ENCODE assay signal across 1 cellular context in genomic region chr1:211514030-211514754, GRCh38.
TF ChIP-seq lines count a peak whose summit lies in the region.

No MANE protein-coding gene starts in this region.

TF ChIP-seq in HEK293, 187 proteins besides CTCF, POLR2A, EP300 and RAD21 (continued from another document and continues in another):
- TF ChIP-seq, protein P1, sequence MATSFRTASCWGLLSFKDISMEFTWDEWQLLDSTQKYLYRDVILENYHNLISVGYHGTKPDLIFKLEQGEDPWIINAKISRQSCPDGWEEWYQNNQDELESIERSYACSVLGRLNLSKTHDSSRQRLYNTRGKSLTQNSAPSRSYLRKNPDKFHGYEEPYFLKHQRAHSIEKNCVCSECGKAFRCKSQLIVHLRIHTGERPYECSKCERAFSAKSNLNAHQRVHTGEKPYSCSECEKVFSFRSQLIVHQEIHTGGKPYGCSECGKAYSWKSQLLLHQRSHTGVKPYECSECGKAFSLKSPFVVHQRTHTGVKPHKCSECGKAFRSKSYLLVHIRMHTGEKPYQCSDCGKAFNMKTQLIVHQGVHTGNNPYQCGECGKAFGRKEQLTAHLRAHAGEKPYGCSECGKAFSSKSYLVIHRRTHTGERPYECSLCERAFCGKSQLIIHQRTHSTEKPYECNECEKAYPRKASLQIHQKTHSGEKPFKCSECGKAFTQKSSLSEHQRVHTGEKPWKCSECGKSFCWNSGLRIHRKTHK (tag by site-specific recombination; IDR thresholded peaks at IDR 0.05), result no peak
- TF ChIP-seq ZNF202 (tag by site-specific recombination; IDR thresholded peaks at IDR 0.05; ENCODE audit: borderline replicate concordance), result no peak
- TF ChIP-seq RBAK (tag by site-specific recombination; IDR thresholded peaks at IDR 0.05), result no peak
- TF ChIP-seq ZSCAN23 (tag by site-specific recombination; IDR thresholded peaks at IDR 0.05), result no peak
- TF ChIP-seq SP3 (tag by site-specific recombination; IDR thresholded peaks at IDR 0.05), result 0 out of 2 replicates have a peak, but pooled peaks have one; percentile 15
- no peak for TF ChIP-seq SCRT1 (tag by site-specific recombination; IDR thresholded peaks at IDR 0.05; ENCODE audit: borderline replicate concordance)
- no peak for TF ChIP-seq TCF7L2 (IDR thresholded peaks at IDR 0.05; ENCODE audit: borderline replicate concordance, low read depth, low read length)
- no peak for TF ChIP-seq ZNF175 (tag by site-specific recombination; IDR thresholded peaks at IDR 0.05)
- no peak for TF ChIP-seq KLF1 (tag by site-specific recombination; IDR thresholded peaks at IDR 0.05)
- TF ChIP-seq IKZF3 (tag by site-specific recombination; IDR thresholded peaks at IDR 0.05), result no peak
- no peak for TF ChIP-seq ZNF585B (tag by site-specific recombination; IDR thresholded peaks at IDR 0.05)
- TF ChIP-seq ZNF114 (tag by site-specific recombination; IDR thresholded peaks at IDR 0.05), result no peak
- TF ChIP-seq PRDM10 (tag by site-specific recombination; IDR thresholded peaks at IDR 0.05), result no peak
- TF ChIP-seq ZNF791 (tag by site-specific recombination; IDR thresholded peaks at IDR 0.05), result no peak
- peak; percentile 80 for TF ChIP-seq ZBTB17 (tag by site-specific recombination; IDR thresholded peaks at IDR 0.05)
- no peak for TF ChIP-seq ZNF23 (tag by site-specific recombination; IDR thresholded peaks at IDR 0.05; ENCODE audit: borderline replicate concordance)
- no peak for TF ChIP-seq SP2 (tag by site-specific recombination; IDR thresholded peaks at IDR 0.05)
- no peak for TF ChIP-seq ZNF350 (tag by site-specific recombination; IDR thresholded peaks at IDR 0.05)
- TF ChIP-seq ZNF184 (tag by site-specific recombination; IDR thresholded peaks at IDR 0.05), result no peak
- no peak for TF ChIP-seq MYNN (tag by site-specific recombination; IDR thresholded peaks at IDR 0.05; ENCODE audit: borderline replicate concordance)
- TF ChIP-seq, protein P2, sequence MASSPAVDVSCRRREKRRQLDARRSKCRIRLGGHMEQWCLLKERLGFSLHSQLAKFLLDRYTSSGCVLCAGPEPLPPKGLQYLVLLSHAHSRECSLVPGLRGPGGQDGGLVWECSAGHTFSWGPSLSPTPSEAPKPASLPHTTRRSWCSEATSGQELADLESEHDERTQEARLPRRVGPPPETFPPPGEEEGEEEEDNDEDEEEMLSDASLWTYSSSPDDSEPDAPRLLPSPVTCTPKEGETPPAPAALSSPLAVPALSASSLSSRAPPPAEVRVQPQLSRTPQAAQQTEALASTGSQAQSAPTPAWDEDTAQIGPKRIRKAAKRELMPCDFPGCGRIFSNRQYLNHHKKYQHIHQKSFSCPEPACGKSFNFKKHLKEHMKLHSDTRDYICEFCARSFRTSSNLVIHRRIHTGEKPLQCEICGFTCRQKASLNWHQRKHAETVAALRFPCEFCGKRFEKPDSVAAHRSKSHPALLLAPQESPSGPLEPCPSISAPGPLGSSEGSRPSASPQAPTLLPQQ (tag by site-specific recombination; IDR thresholded peaks at IDR 0.05), result peak; percentile 82
- TF ChIP-seq ZNF624 (tag by site-specific recombination; IDR thresholded peaks at IDR 0.05), result no peak
- TF ChIP-seq ZNF292 (tag by site-specific recombination; IDR thresholded peaks at IDR 0.05; ENCODE audit: borderline replicate concordance, low read depth), result no peak
- TF ChIP-seq KLF9 (tag by site-specific recombination; IDR thresholded peaks at IDR 0.05; ENCODE audit: low read depth), result no peak
- TF ChIP-seq HOXA7 (CRISPR knock-in tag; IDR thresholded peaks at IDR 0.05; ENCODE audit: borderline replicate concordance), result no peak
- peak; percentile 11; the same call in 1 of the 2 replicates for TF ChIP-seq GLIS2 (tag by site-specific recombination; IDR thresholded peaks at IDR 0.05)
- TF ChIP-seq ZNF174 (tag by site-specific recombination; IDR thresholded peaks at IDR 0.05), result no peak
- TF ChIP-seq ZNF391 (tag by site-specific recombination; IDR thresholded peaks at IDR 0.05; ENCODE audit: borderline replicate concordance, low read depth), result no peak
- no peak for TF ChIP-seq ZXDB (tag by site-specific recombination; IDR thresholded peaks at IDR 0.05)
- peak; percentile 57 for TF ChIP-seq ZBTB48 (tag by site-specific recombination; IDR thresholded peaks at IDR 0.05)
- TF ChIP-seq ZNF660 (tag by site-specific recombination; IDR thresholded peaks at IDR 0.05), result peak; percentile 91
- no peak for TF ChIP-seq ZNF121 (tag by site-specific recombination; IDR thresholded peaks at IDR 0.05)
- TF ChIP-seq ZNF830 (tag by site-specific recombination; IDR thresholded peaks at IDR 0.05; ENCODE audit: low read depth), result no peak
- TF ChIP-seq, protein P3, sequence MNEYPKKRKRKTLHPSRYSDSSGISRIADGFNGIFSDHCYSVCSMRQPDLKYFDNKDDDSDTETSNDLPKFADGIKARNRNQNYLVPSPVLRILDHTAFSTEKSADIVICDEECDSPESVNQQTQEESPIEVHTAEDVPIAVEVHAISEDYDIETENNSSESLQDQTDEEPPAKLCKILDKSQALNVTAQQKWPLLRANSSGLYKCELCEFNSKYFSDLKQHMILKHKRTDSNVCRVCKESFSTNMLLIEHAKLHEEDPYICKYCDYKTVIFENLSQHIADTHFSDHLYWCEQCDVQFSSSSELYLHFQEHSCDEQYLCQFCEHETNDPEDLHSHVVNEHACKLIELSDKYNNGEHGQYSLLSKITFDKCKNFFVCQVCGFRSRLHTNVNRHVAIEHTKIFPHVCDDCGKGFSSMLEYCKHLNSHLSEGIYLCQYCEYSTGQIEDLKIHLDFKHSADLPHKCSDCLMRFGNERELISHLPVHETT (tag by site-specific recombination; IDR thresholded peaks at IDR 0.05), result no peak
- peak; percentile 84 for TF ChIP-seq ZBTB8A (tag by site-specific recombination; IDR thresholded peaks at IDR 0.05)
- no peak for TF ChIP-seq ZNF416 (tag by site-specific recombination; IDR thresholded peaks at IDR 0.05)
- no peak for TF ChIP-seq ZBTB7A (tag by site-specific recombination; IDR thresholded peaks at IDR 0.05; ENCODE audit: low read depth)
- no peak for TF ChIP-seq ZSCAN4 (tag by site-specific recombination; IDR thresholded peaks at IDR 0.05)
- TF ChIP-seq GLI4 (tag by site-specific recombination; IDR thresholded peaks at IDR 0.05), result no peak
- TF ChIP-seq, protein P4, sequence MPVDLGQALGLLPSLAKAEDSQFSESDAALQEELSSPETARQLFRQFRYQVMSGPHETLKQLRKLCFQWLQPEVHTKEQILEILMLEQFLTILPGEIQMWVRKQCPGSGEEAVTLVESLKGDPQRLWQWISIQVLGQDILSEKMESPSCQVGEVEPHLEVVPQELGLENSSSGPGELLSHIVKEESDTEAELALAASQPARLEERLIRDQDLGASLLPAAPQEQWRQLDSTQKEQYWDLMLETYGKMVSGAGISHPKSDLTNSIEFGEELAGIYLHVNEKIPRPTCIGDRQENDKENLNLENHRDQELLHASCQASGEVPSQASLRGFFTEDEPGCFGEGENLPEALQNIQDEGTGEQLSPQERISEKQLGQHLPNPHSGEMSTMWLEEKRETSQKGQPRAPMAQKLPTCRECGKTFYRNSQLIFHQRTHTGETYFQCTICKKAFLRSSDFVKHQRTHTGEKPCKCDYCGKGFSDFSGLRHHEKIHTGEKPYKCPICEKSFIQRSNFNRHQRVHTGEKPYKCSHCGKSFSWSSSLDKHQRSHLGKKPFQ (tag by site-specific recombination; IDR thresholded peaks at IDR 0.05), result no peak
- peak; percentile 88 for TF ChIP-seq ZNF654 (tag by site-specific recombination; IDR thresholded peaks at IDR 0.05; ENCODE audit: low read depth)
- TF ChIP-seq ZNF138 (tag by site-specific recombination; IDR thresholded peaks at IDR 0.05; ENCODE audit: borderline replicate concordance), result no peak
- TF ChIP-seq ZNF266 (tag by site-specific recombination; IDR thresholded peaks at IDR 0.05; ENCODE audit: low read depth), result no peak
- 0 out of 2 replicates have a peak, but pooled peaks have one; percentile 32 for TF ChIP-seq ZFP37 (tag by site-specific recombination; IDR thresholded peaks at IDR 0.05)
- TF ChIP-seq ZFP3 (tag by site-specific recombination; IDR thresholded peaks at IDR 0.05; ENCODE audit: low read depth), result no peak
- TF ChIP-seq PRDM1 (tag by site-specific recombination; IDR thresholded peaks at IDR 0.05), result no peak
- TF ChIP-seq ZNF530 (tag by site-specific recombination; IDR thresholded peaks at IDR 0.05; ENCODE audit: low read depth), result no peak
- TF ChIP-seq, protein P5, sequence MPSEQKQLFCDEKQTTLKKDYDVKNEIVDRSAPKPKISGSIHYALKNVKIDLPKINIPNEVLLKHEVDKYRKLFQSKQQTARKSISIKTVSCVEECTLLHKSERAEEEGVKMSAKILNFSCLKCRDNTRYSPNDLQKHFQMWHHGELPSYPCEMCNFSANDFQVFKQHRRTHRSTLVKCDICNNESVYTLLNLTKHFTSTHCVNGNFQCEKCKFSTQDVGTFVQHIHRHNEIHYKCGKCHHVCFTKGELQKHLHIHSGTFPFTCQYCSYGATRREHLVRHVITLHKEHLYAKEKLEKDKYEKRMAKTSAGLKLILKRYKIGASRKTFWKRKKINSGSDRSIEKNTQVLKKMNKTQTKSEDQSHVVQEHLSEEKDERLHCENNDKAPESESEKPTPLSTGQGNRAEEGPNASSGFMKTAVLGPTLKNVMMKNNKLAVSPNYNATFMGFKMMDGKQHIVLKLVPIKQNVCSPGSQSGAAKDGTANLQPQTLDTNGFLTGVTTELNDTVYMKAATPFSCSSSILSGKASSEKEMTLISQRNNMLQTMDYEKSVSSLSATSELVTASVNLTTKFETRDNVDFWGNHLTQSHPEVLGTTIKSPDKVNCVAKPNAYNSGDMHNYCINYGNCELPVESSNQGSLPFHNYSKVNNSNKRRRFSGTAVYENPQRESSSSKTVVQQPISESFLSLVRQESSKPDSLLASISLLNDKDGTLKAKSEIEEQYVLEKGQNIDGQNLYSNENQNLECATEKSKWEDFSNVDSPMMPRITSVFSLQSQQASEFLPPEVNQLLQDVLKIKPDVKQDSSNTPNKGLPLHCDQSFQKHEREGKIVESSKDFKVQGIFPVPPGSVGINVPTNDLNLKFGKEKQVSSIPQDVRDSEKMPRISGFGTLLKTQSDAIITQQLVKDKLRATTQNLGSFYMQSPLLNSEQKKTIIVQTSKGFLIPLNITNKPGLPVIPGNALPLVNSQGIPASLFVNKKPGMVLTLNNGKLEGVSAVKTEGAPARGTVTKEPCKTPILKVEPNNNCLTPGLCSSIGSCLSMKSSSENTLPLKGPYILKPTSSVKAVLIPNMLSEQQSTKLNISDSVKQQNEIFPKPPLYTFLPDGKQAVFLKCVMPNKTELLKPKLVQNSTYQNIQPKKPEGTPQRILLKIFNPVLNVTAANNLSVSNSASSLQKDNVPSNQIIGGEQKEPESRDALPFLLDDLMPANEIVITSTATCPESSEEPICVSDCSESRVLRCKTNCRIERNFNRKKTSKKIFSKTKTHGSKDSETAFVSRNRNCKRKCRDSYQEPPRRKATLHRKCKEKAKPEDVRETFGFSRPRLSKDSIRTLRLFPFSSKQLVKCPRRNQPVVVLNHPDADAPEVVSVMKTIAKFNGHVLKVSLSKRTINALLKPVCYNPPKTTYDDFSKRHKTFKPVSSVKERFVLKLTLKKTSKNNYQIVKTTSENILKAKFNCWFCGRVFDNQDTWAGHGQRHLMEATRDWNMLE (tag by site-specific recombination; conservative IDR thresholded peaks at IDR 0.05; ENCODE audit: low read depth), result no peak
- no peak for TF ChIP-seq YY1 (tag by site-specific recombination; IDR thresholded peaks at IDR 0.05)
- peak; percentile 99 for TF ChIP-seq ZNF600 (tag by site-specific recombination; IDR thresholded peaks at IDR 0.05)
- peak; percentile 20; the same call in 1 of the 2 replicates for TF ChIP-seq PATZ1 (tag by site-specific recombination; IDR thresholded peaks at IDR 0.05)
- TF ChIP-seq ZNF19 (tag by site-specific recombination; IDR thresholded peaks at IDR 0.05; ENCODE audit: low read depth), result no peak
- TF ChIP-seq ZNF670 (tag by site-specific recombination; IDR thresholded peaks at IDR 0.05; ENCODE audit: low read depth), result no peak
